Comparison of ENCODE assay signal across 8 cellular contexts in the genomic region with DNA sequence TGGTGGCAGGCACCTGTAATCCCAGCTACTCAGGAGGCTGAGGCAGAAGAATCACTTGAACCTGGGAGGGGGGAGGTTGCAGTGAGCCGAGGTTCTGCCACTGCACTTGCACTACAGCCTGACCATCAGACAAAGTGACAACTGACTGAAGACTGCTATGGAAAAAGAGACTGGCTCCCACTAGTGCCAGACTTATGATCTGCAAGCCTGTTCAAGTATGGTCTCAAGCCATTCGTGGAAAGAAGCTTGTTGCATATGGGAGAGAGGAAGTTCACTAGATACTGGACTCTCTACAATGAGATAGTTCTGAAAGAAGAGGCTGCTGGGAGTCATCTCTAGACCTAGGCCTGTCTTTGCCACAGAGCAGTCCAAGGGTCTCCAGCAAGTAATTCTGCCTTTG. TPM values are rescaled to one million over a fixed set of nuclear protein-coding genes. Genes with fewer than 3 reads are reported as not detected.
DNase-seq lines count a peak whose midpoint lies in the region; ATAC-seq and TF ChIP-seq lines count a peak whose summit lies in the region.

No MANE protein-coding gene starts in this region.

- no peaks in the 10 kb centered on the region for H3K9me3 Mint-ChIP-seq in activated CD8-positive, alpha-beta memory T cell treated with anti-CD3 and anti-CD28 coated beads, Interleukin-2, amount 10 ng/mL, durations not matched to agents 7 days and 5 days (ENCODE audit: low read depth)

- H3K36me3 ChIP-seq in Karpas-422 (ENCODE audit: insufficient read depth, low read length) (peaks cover 54% of the 10 kb centered on the region), left ventricle myocardium inferior (peaks cover 59% of the 10 kb centered on the region)

- peaks cover 50% of the 10 kb centered on the region for H3K79me2 ChIP-seq in Karpas-422 (ENCODE audit: low read length)

- H3K4me2 ChIP-seq in Karpas-422 (ENCODE audit: low read depth, low read length, poor library complexity, severe bottlenecking) = no peak overlapping the region

- peaks cover 10% of the 10 kb centered on the region; the same call in 1 of the 2 replicates for H4K20me1 ChIP-seq in Karpas-422 (ENCODE audit: insufficient read depth, low read depth, low read length)

- no peak overlapping the region for H3K9ac ChIP-seq in Karpas-422 (ENCODE audit: low read length)

- H3K27ac ChIP-seq in Karpas-422 (ENCODE audit: low read length) (no peak overlapping the region), left ventricle myocardium inferior (replicated peaks) (peak overlapping the region; percentile 84)

- no peaks in the 10 kb centered on the region for H3K27me3 Mint-ChIP-seq in activated CD8-positive, alpha-beta memory T cell treated with anti-CD3 and anti-CD28 coated beads, Interleukin-2, amount 10 ng/mL, durations not matched to agents 7 days and 5 days

- H3K4me3 ChIP-seq in Karpas-422 (ENCODE audit: low read length) (no peak overlapping the region), left ventricle myocardium inferior (no peak overlapping the region)

- H3K36me3 Mint-ChIP-seq in activated CD8-positive, alpha-beta memory T cell treated with anti-CD3 and anti-CD28 coated beads, Interleukin-2, amount 10 ng/mL, durations not matched to agents 7 days and 5 days = peaks cover 41% of the 10 kb centered on the region

- H3K4me3 Mint-ChIP-seq in activated CD8-positive, alpha-beta memory T cell treated with anti-CD3 and anti-CD28 coated beads, Interleukin-2, amount 10 ng/mL, durations not matched to agents 7 days and 5 days = no peak overlapping the region

- peak; percentile 77 for ATAC-seq in activated CD8-positive, alpha-beta memory T cell treated with anti-CD3 and anti-CD28 coated beads, Interleukin-2, amount 10 ng/mL, durations not matched to agents 7 days and 5 days
- ATAC-seq in GM21526 (IDR thresholded peaks at IDR 0.05; ENCODE audit: low FRiP score, unreplicated experiment) (peak; percentile 69), GM19452 (IDR thresholded peaks at IDR 0.05; ENCODE audit: unreplicated experiment) (no peak)

- H2AFZ ChIP-seq in Karpas-422 (ENCODE audit: low read length) = no peak overlapping the region

- H3K9me3 ChIP-seq in Karpas-422 (ENCODE audit: low read length) = no peaks in the 10 kb centered on the region
- no peaks in the 10 kb centered on the region for H3K9me3 ChIP-seq in left ventricle myocardium inferior (replicated peaks)

- no peaks in the 10 kb centered on the region for H3K27me3 ChIP-seq in Karpas-422 (ENCODE audit: low read length)
- no peaks in the 10 kb centered on the region for H3K27me3 ChIP-seq in left ventricle myocardium inferior (ENCODE audit: low read depth)

- TF ChIP-seq CTCF in left ventricle myocardium inferior (IDR thresholded peaks at IDR 0.05; ENCODE audit: borderline replicate concordance) = peak; percentile 53

- CTCF ChIA-PET in activated CD8-positive, alpha-beta memory T cell treated with anti-CD3 and anti-CD28 coated beads, Interleukin-2, amount 10 ng/mL, durations not matched to agents 7 days and 5 days (lab: Charles Lee) = interaction anchor here (0.6 to 2.8 kb wide), 15 partner anchors 10 to 421 kb away, joined by 3 to 9 read pairs (median 4); partner anchors contain the start of genes CASP8AP2 and MDN1

- intact Hi-C loops in left ventricle myocardium inferior (cut with micrococcal nuclease) = no loop called here

- H3K27ac Mint-ChIP-seq in activated CD8-positive, alpha-beta memory T cell treated with anti-CD3 and anti-CD28 coated beads, Interleukin-2, amount 10 ng/mL, durations not matched to agents 7 days and 5 days = peak overlapping the region; percentile 77

- peaks cover 20% of the 10 kb centered on the region for H3K4me1 ChIP-seq in Karpas-422 (ENCODE audit: low read length)
- H3K4me1 ChIP-seq in left ventricle myocardium inferior = peaks cover 20% of the 10 kb centered on the region

- DNase-seq in activated CD8-positive, alpha-beta memory T cell treated with anti-CD3 and anti-CD28 coated beads, Interleukin-2, amount 10 ng/mL, durations not matched to agents 7 days and 5 days = peak; percentile 60
- no peak for DNase-seq in activated CD8-positive, alpha-beta memory T cell treated with anti-CD3 and anti-CD28 coated beads, Interleukin-2, amount 50 U/mL, for 4 hours
- peak; percentile 81 for DNase-seq in Karpas-422
- peak; percentile 17 for DNase-seq in UCSD-AML1 (lab: John Stamatoyannopoulos, UW; ENCODE audit: unreplicated experiment)
- DNase-seq in left ventricle myocardium inferior = no peak
- DNase-seq in stromal cell of bone marrow (ENCODE audit: low read depth) = peak; percentile 8

- peaks cover 30% of the 10 kb centered on the region for H3K4me1 Mint-ChIP-seq in activated CD8-positive, alpha-beta memory T cell treated with anti-CD3 and anti-CD28 coated beads, Interleukin-2, amount 10 ng/mL, durations not matched to agents 7 days and 5 days

- no peaks in the 10 kb centered on the region for H3K9me2 ChIP-seq in Karpas-422 (replicated peaks; ENCODE audit: insufficient read depth, low read length)

RNA-seq across cellular contexts. Expression of gene MDN1, which starts 26.7 kb away (rescaled TPM):
- total RNA-seq in activated CD8-positive, alpha-beta memory T cell treated with anti-CD3 and anti-CD28 coated beads, Interleukin-2, amount 10 ng/mL, durations not matched to agents 7 days and 5 days = 10 to 100 TPM; 54.7 to 56.2 TPM
- total RNA-seq in Karpas-422 (2014; rRNA removed; shearing (Covaris generic); ENCODE audit: low replicate concordance) = 36.5 and 42.0 TPM in 2 replicates
- 22.9 TPM for total RNA-seq in left ventricle myocardium inferior

RNA-seq across cellular contexts. Expression of gene CASP8AP2, which starts 36.8 kb away (rescaled TPM):
- 10 to 100 TPM; 34.7 to 40.8 TPM for total RNA-seq in activated CD8-positive, alpha-beta memory T cell treated with anti-CD3 and anti-CD28 coated beads, Interleukin-2, amount 10 ng/mL, durations not matched to agents 7 days and 5 days
- total RNA-seq in Karpas-422 (2014; rRNA removed; shearing (Covaris generic); ENCODE audit: low replicate concordance) = 14.4 and 23.6 TPM in 2 replicates
- total RNA-seq in left ventricle myocardium inferior = 13.2 TPM

Comparison
In these comparisons a context has a peak if more than half of its experiments do, and no peak if none do; other contexts are left out.
1. DNase-seq: peak in activated CD8-positive, alpha-beta memory T cell treated with anti-CD3 and anti-CD28 coated beads, Interleukin-2, amount 10 ng/mL, durations not matched to agents 7 days and 5 days (single experiment), Karpas-422 (single experiment), UCSD-AML1 (single experiment) and stromal cell of bone marrow (single experiment); none in activated CD8-positive, alpha-beta memory T cell treated with anti-CD3 and anti-CD28 coated beads, Interleukin-2, amount 50 U/mL, for 4 hours (single experiment) and left ventricle myocardium inferior (single experiment).